8 cellular contexts compared by ENCODE assay signal in the genomic region with DNA sequence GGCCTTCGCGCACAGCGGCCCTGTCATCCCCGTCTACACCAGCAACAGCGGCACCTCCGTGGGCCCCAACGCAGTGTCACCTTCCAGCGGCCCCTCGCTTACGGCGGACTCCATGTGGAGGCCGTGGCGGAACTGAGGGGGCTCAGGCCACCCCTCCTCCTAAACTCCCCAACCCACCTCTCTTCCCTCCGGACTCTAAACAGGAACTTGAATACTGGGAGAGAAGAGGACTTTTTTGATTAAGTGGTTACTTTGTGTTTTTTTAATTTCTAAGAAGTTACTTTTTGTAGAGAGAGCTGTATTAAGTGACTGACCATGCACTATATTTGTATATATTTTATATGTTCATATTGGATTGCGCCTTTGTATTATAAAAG. TPM values are rescaled to one million over a fixed set of nuclear protein-coding genes. Genes with fewer than 3 reads are reported as not detected.
DNase-seq lines count a peak whose midpoint lies in the region; TF ChIP-seq lines count a peak whose summit lies in the region.

No MANE protein-coding gene starts in this region.

- H3K4me1 ChIP-seq in HUES6 (ENCODE audit: control insufficient read depth, insufficient read depth, low read length) (peaks cover 48% of the 10 kb centered on the region), breast epithelium (peaks cover 5 to 15% of the 10 kb centered on the region in 2 donors), mucosa of stomach (ENCODE audit: control insufficient read depth, insufficient read depth, low read length) (peaks cover 44% of the 10 kb centered on the region)

- H3K9ac ChIP-seq in HUES6 (ENCODE audit: low read length), result peak overlapping the region; percentile 77
- peak overlapping the region; percentile 95 for H3K9ac ChIP-seq in mucosa of stomach (ENCODE audit: low read length)

- H3K27me3 ChIP-seq in HUES6 (ENCODE audit: control insufficient read depth, insufficient read depth, low read length) (peaks cover 28% of the 10 kb centered on the region), breast epithelium (no peaks in the 10 kb centered on the region), mucosa of stomach (ENCODE audit: control insufficient read depth, insufficient read depth, low read length) (no peaks in the 10 kb centered on the region)

- H3K9me3 ChIP-seq in HUES6 (ENCODE audit: control insufficient read depth, insufficient read depth, low read depth, low read length) (no peaks in the 10 kb centered on the region), breast epithelium (no peaks in the 10 kb centered on the region), mucosa of stomach (ENCODE audit: control insufficient read depth, low read length) (no peaks in the 10 kb centered on the region)

- H3K36me3 ChIP-seq in HUES6 (ENCODE audit: control insufficient read depth, insufficient read depth, low read length), result no peaks in the 10 kb centered on the region
- no peaks in the 10 kb centered on the region for H3K36me3 ChIP-seq in breast epithelium
- H3K36me3 ChIP-seq in mucosa of stomach (ENCODE audit: control insufficient read depth, insufficient read depth, low read length), result peaks cover 11% of the 10 kb centered on the region

- H3K4me3 ChIP-seq in HUES6 (ENCODE audit: low read depth, low read length) (peak overlapping the region; percentile 69), breast epithelium (peak overlapping the region; percentile 58 to 89 (median 69)), mucosa of stomach (ENCODE audit: low read length) (peak overlapping the region; percentile 44)

- DNase-seq in breast epithelium (ENCODE audit: low spot score in 2 of 2) (no peak), amygdala (lab: John Stamatoyannopoulos, UW) (no peak), DMS 273 treated with DMSO at 0.1 percent for 48 hours (lab: John Stamatoyannopoulos, UW) (no peak), NCI-H2171 (lab: John Stamatoyannopoulos, UW) (no peak), SHP77 (lab: John Stamatoyannopoulos, UW) (no peak)

- TF ChIP-seq CTCF in 22Rv1 (IDR thresholded peaks at IDR 0.05), result peak; percentile 14
- peak in 1 of 3 donors; percentile 11 for TF ChIP-seq CTCF in breast epithelium (IDR thresholded peaks at IDR 0.05)

- intact Hi-C loops in breast epithelium (cut with DNase I; ENCODE audit: low total_unique reads), result loop anchor here (10.0 kb wide), 1 partner anchor 177 kb away; no protein-coding TSS in a partner anchor

- no peak for TF ChIP-seq POLR2A in breast epithelium (IDR thresholded peaks at IDR 0.05)

- H3K27ac ChIP-seq in 22Rv1, result peak overlapping the region; percentile 99
- H3K27ac ChIP-seq in HUES6 (ENCODE audit: low read depth, low read length), result no peak overlapping the region
- H3K27ac ChIP-seq in breast epithelium, result peak overlapping the region; percentile 96 to 99

RNA-seq across cellular contexts. Expression of a gene that starts 2.1 kb away (rescaled TPM):
- 100 to 1,000 TPM in 1 of 3 donors, 10 to 100 TPM in 1, 1 to 10 TPM in 1; 6.6 to 110 (median 87.2) TPM for total RNA-seq in breast epithelium
